ENCODE assay signal across 8 cellular contexts in the genomic region with DNA sequence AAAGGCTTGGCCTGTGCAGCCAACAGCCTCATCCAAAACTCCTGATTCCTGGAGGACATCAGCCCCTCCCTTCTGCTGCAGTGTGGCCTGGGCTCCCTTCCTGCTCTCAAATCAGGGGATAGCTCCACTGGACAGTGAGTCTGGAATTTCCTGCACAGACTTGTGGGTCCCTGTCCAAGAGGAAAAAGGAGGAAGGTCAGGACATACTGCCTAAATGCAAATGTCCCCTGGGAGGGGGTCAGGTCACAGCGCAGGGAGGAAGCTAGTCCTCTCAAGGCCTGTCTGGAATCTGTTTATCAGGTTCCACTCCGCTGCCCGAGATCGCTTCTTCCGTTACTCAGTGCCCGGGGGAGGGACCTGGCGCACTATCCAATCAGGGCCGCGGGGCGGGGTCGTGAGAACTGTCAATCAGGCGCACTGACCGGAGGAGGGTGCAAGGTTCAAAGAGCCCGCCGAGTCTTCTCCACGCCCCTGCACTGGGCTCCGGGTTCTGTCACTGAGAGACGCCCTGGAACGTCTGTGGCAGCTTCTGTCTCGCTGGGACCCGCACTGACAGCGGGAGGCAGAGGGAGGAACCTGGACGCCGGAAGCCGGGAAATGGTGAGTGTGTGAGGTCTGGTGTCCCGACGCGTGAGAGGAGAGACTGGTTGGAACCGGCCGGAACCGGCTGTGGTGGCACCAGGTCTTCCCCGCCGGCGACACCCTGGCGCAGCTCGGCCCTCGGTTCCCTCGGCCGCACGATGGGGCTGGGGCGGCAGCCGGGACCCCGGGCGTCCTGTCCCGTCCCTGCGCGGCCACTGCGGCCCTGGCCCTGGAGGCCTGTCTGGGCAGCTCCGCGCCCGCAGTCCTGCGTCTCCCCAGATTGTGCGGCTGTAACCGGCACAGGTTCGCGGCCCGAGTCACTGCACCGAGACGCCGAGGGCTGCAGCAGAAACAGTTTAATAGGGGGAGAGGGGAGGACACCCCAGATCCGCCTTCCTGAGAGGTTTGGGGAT. TPM values are rescaled to one million over a fixed set of nuclear protein-coding genes. Genes with fewer than 3 reads are reported as not detected.
DNase-seq lines count a peak whose midpoint lies in the region; ATAC-seq and TF ChIP-seq lines count a peak whose summit lies in the region.

ZNF441 (plus strand) TSS at position 404 of the 995 bp plus-strand sequence; CDS start at position 598, 194 bp downstream.

- H3K36me3 Mint-ChIP-seq in activated CD4-positive, alpha-beta T cell treated with anti-CD3 and anti-CD28 coated beads for 36 hours (ENCODE audit: low read depth), result peaks cover 15% of the 10 kb centered on the region
- H3K36me3 Mint-ChIP-seq in chondrocyte (ENCODE audit: low read depth), result peaks cover 11% of the 10 kb centered on the region

- peaks cover 18% of the 10 kb centered on the region for H3K9me3 Mint-ChIP-seq in activated CD4-positive, alpha-beta T cell treated with anti-CD3 and anti-CD28 coated beads for 36 hours (ENCODE audit: low read depth)
- H3K9me3 Mint-ChIP-seq in chondrocyte (ENCODE audit: low read depth), result peaks cover 34% of the 10 kb centered on the region

- peaks cover 12% of the 10 kb centered on the region for H3K27me3 Mint-ChIP-seq in activated CD4-positive, alpha-beta T cell treated with anti-CD3 and anti-CD28 coated beads for 36 hours
- peaks cover 3% of the 10 kb centered on the region for H3K27me3 Mint-ChIP-seq in chondrocyte (ENCODE audit: low read depth)

- POLR2A ChIA-PET in activated CD4-positive, alpha-beta T cell treated with anti-CD3 and anti-CD28 coated beads for 36 hours (lab: Charles Lee), result interaction anchor here (0.5 to 0.7 kb wide), 2 partner anchors 24 to 161 kb away, joined by 5 to 6 read pairs; no protein-coding TSS in a partner anchor

- intact Hi-C loops in activated CD4-positive, alpha-beta T cell treated with anti-CD3 and anti-CD28 coated beads for 36 hours (cut with DNase I, micrococcal nuclease), result loop anchor here in 1 of 2 experiments (1.0 to 2.0 kb wide), 5 partner anchors 28 to 170 kb away; partner anchors contain the start of genes ZNF440, ZNF491 and ZNF627

- ATAC-seq in GM19025 (IDR thresholded peaks at IDR 0.05; ENCODE audit: low read depth, unreplicated experiment), result peak; percentile 90
- peak; percentile 89 for ATAC-seq in HG03196 (IDR thresholded peaks at IDR 0.05; ENCODE audit: unreplicated experiment)
- ATAC-seq in activated CD4-positive, alpha-beta T cell treated with anti-CD3 and anti-CD28 coated beads for 36 hours, result peak; percentile 99

- peak within 1 kb of the TSS; percentile 97 for H3K4me3 ChIP-seq in AG09309 (ENCODE audit: control insufficient read depth, low read depth, low read length)

- H3K4me1 Mint-ChIP-seq in activated CD4-positive, alpha-beta T cell treated with anti-CD3 and anti-CD28 coated beads for 36 hours, result peaks cover 13% of the 10 kb centered on the region
- peaks cover 17% of the 10 kb centered on the region for H3K4me1 Mint-ChIP-seq in chondrocyte (ENCODE audit: low read depth)

- H3K4me3 Mint-ChIP-seq in activated CD4-positive, alpha-beta T cell treated with anti-CD3 and anti-CD28 coated beads for 36 hours, result peak within 1 kb of the TSS; percentile 88
- peak within 1 kb of the TSS; percentile 99 for H3K4me3 Mint-ChIP-seq in chondrocyte (ENCODE audit: unreplicated experiment)

- CTCF ChIA-PET in activated CD4-positive, alpha-beta T cell treated with anti-CD3 and anti-CD28 coated beads for 36 hours (lab: Charles Lee), result interaction anchor here (0.6 to 1.0 kb wide), 3 partner anchors 31 to 279 kb away, joined by 3 read pairs; no protein-coding TSS in a partner anchor

- peak within 1 kb of the TSS; percentile 95 for H3K27ac Mint-ChIP-seq in activated CD4-positive, alpha-beta T cell treated with anti-CD3 and anti-CD28 coated beads for 36 hours
- peak within 1 kb of the TSS; percentile 100 for H3K27ac Mint-ChIP-seq in chondrocyte (ENCODE audit: unreplicated experiment)

- TF ChIP-seq CTCF in AG09309 (IDR thresholded peaks at IDR 0.05; ENCODE audit: control insufficient read depth, insufficient read depth, low read depth, low read length, missing control alignments) (no peak), chondrocyte (IDR thresholded peaks at IDR 0.05) (peak; percentile 20)

- DNase-seq in AG09309 (ENCODE audit: low read depth) (peak; percentile 64), NCI-H510A (lab: John Stamatoyannopoulos, UW) (peak; percentile 90), chondrocyte (ENCODE audit: low spot score) (peak; percentile 97), kidney tubule cell (ENCODE audit: low spot score) (peak; percentile 97)
- peak; percentile 98 for DNase-seq in activated CD4-positive, alpha-beta T cell treated with anti-CD3 and anti-CD28 coated beads for 36 hours
- peak; percentile 90 to 96 for DNase-seq in stimulated activated CD4-positive, alpha-beta T cell treated with anti-CD3 and anti-CD28 coated beads, Interleukin-15, amount 100 ng/mL, for 48 hours (ENCODE audit: low read depth in 2 of 2)

RNA-seq across cellular contexts. Expression of gene ZNF441, which starts in this region (rescaled TPM):
- total RNA-seq in activated CD4-positive, alpha-beta T cell treated with anti-CD3 and anti-CD28 coated beads for 36 hours, result 1 to 10 TPM; 4.3 to 5.0 TPM
- 4.9 to 5.8 TPM (median 5.6 TPM) in 3 replicates for total RNA-seq in chondrocyte

Comparison
In these comparisons a context has a peak if more than half of its experiments do, and no peak if none do; other contexts are left out.
1. Peak in every context shown above with its lines: DNase-seq, ATAC-seq and H3K4me3 ChIP-seq.